Comparison of ENCODE assay signal across 14 cellular contexts in the genomic region with DNA sequence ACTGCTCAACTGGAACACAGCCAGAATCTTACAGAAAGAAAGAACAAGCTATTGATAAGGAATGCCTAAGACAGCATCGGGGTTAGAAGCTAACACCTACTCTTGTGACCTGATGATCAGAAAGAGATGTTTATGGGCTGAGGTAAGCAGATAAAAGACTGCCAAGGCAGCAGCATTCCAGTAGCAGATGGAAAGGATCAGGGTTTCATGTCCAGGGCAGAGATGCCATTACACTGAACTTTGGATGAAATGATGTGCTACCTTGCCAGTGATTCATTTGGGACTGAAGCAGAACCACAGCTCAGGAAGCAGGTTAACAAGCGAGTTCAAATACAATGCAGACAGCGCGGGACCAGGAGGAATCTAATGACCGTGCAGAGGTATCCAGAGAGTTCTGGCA. TPM values are rescaled to one million over a fixed set of nuclear protein-coding genes. Genes with fewer than 3 reads are reported as not detected.
"Had no signal": no experiment of that assay in that cellular context is flagged by ENCODE, and none has a peak within 500 bp of the region (broad histone marks: within the 10 kb centered on the region; RNA-seq: fewer than 3 reads in every experiment).

No MANE protein-coding gene starts in this region.

- DNase-seq: activated CD4-positive, alpha-beta T cell treated with anti-CD3 and anti-CD28 coated beads, Interleukin-2, amount 50 U/mL, for 4 hours; activated CD4-positive, CD25-positive, alpha-beta regulatory T cell; activated CD8-positive, alpha-beta memory T cell treated with anti-CD3 and anti-CD28 coated beads, Interleukin-2, amount 10 ng/mL, durations not matched to agents 7 days and 5 days; activated gamma-delta T cell; activated T-cell treated with anti-CD3 and anti-CD28 coated beads, Interleukin-2, amount 50 U/mL, for 24 hours; lower lobe of right lung; midbrain; pancreas; stimulated activated CD4-positive, alpha-beta T cell treated with anti-CD3 and anti-CD28 coated beads, Interleukin-4, amount 100 ng/mL, for 4 hours; stomach; T-helper 2 cell had no signal

- H3K4me3 ChIP-seq: lower lobe of right lung, neural progenitor cell, pancreas, stomach, thoracic aorta had no signal

- H3K9ac ChIP-seq: neural progenitor cell had no signal

- H3K36me3 ChIP-seq: neural progenitor cell had no signal

- ATAC-seq: activated CD8-positive, alpha-beta memory T cell treated with anti-CD3 and anti-CD28 coated beads, Interleukin-2, amount 10 ng/mL, durations not matched to agents 7 days and 5 days; lower lobe of right lung; pancreas had no signal

- H3K27me3 ChIP-seq: neural progenitor cell, pancreas, stomach had no signal

- H3K9me3 ChIP-seq: lower lobe of right lung, pancreas, stomach, thoracic aorta had no signal

- H3K4me1 ChIP-seq: lower lobe of right lung, neural progenitor cell, pancreas had no signal

- H2AFZ ChIP-seq: neural progenitor cell had no signal

- H3K27ac ChIP-seq: lower lobe of right lung, neural progenitor cell, pancreas, stomach, thoracic aorta had no signal

- H3K4me2 ChIP-seq: neural progenitor cell had no signal

RNA-seq across cellular contexts. Expression of gene APOA1, which starts 27.1 kb away (rescaled TPM):
- total RNA-seq: thoracic aorta had no signal

RNA-seq across cellular contexts. Expression of gene APOC3, which starts 34.8 kb away (rescaled TPM):
- total RNA-seq: activated CD8-positive, alpha-beta memory T cell treated with anti-CD3 and anti-CD28 coated beads, Interleukin-2, amount 10 ng/mL, durations not matched to agents 7 days and 5 days; lower lobe of right lung; renal cortical epithelial cell; thoracic aorta had no signal
- polyA plus RNA-seq: stomach had no signal

RNA-seq across cellular contexts. Expression of gene APOA4, which starts 41.4 kb away (rescaled TPM):
- total RNA-seq: activated CD8-positive, alpha-beta memory T cell treated with anti-CD3 and anti-CD28 coated beads, Interleukin-2, amount 10 ng/mL, durations not matched to agents 7 days and 5 days; lower lobe of right lung; pancreas; renal cortical epithelial cell had no signal
